ENCODE assay signal across 1 cellular context in the genomic region with DNA sequence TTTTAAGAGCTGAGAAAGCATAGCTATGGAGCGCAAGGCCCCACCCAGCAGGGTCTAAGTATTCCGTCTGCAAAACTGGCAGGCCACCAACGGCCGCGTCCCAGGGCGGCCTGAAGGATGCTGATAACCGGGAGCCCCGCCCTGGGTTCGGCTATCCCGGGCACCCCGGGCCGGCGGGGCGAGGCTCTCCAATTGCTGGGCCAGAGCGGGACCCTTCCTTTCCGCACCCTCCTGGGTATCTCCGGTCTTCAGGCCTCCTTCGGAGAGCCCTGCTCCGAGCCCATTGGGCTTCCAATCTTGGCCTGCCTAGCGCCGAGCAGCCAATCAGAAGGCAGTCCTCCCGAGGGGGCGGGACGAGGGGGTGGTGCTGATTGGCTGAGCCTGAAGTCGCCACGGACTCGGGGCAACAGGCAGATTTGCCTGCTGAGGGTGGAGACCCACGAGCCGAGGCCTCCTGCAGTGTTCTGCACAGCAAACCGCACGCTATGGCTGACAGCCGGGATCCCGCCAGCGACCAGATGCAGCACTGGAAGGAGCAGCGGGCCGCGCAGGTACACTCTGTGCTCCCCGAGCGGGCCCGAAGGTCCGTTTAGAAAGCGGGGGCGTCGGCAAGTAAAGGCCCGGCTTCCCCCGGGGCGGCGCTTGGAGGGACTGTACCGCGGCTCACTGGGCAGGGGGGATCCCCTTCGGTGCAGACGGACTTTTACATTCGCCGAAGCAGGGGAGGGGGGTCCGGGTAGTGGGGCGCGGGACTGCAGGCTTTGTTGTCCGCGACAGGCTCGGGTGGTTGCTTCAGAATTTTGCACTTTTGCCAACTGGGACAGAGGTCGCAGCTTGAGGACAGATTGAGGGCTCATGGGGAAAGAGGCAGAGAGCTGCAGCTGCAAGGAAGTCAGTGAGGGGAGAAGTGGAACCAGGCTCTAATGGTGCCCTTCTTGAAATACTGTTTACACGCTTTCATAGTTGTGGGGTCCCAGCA.
A peak's percentile ranks its signal among the peaks of the same experiment; 100 is the strongest.
TF ChIP-seq lines count a peak whose summit lies in the region.

CAT (plus strand) TSS at position 406 of the 979 bp plus-strand sequence; CDS start at position 486, 80 bp downstream.

TF ChIP-seq in GM23338, 12 proteins besides CTCF, POLR2A, EP300 and RAD21 (continued from another document):
- TF ChIP-seq ETS1 (IDR thresholded peaks at IDR 0.05) = no peak
- TF ChIP-seq ZNF114 (CRISPR knock-in tag; IDR thresholded peaks at IDR 0.05) = no peak
- no peak for TF ChIP-seq EZH2phosphoT487 (IDR thresholded peaks at IDR 0.05; ENCODE audit: unreplicated experiment)
- no peak for TF ChIP-seq ZNF331 (CRISPR knock-in tag; IDR thresholded peaks at IDR 0.05; ENCODE audit: low read depth)
- TF ChIP-seq POLR2AphosphoS5 (IDR thresholded peaks at IDR 0.05; ENCODE audit: low read depth) = peak; percentile 86
